In genomic region chr2:10389191-10389590, GRCh38 we compare ENCODE assay signal across 22 cellular contexts. TPM values are rescaled to one million over a fixed set of nuclear protein-coding genes. Genes with fewer than 3 reads are reported as not detected.
DNase-seq lines count a peak whose midpoint lies in the region; ATAC-seq and TF ChIP-seq lines count a peak whose summit lies in the region.
"Had no signal": no experiment of that assay in that cellular context is flagged by ENCODE, and none has a peak within 500 bp of the region (broad histone marks: within the 10 kb centered on the region; RNA-seq: fewer than 3 reads in every experiment).

No MANE protein-coding gene starts in this region.

- no peaks in the 10 kb centered on the region for H3K36me3 ChIP-seq in CD8-positive, alpha-beta T cell (ENCODE audit: insufficient read depth, low read length)
- H3K36me3 ChIP-seq in PC-3 (ENCODE audit: low read depth, low read length) (peaks cover 7% of the 10 kb centered on the region; the same call in 1 of the 2 replicates), hepatocyte (replicated peaks; ENCODE audit: insufficient read depth, low read depth) (no peaks in the 10 kb centered on the region), stomach (peaks cover 0 to 3% (median 0%) of the 10 kb centered on the region in 4 donors)

- H3K4me1 Mint-ChIP-seq in CD8-positive, alpha-beta T cell (ENCODE audit: low read depth): peaks cover 78% of the 10 kb centered on the region

- H3K79me2 ChIP-seq in PC-3 (ENCODE audit: low read length): peaks cover 98% of the 10 kb centered on the region
- H3K79me2 ChIP-seq in hepatocyte: peaks cover 28% of the 10 kb centered on the region

- H2AFZ ChIP-seq in PC-3 (ENCODE audit: low read length) (no peak overlapping the region), hepatocyte (no peak overlapping the region)

- POLR2A ChIA-PET in CD8-positive, alpha-beta T cell (lab: Charles Lee): no interaction called here
- POLR2A ChIA-PET in PC-3 (lab: Charles Lee; ENCODE audit: unreplicated experiment): interaction anchor here (1.4 kb wide), 1 partner anchor 19 kb away, joined by 5 read pairs; no protein-coding TSS in a partner anchor

- H3K9me3 ChIP-seq in CD8-positive, alpha-beta T cell (ENCODE audit: low read length): no peaks in the 10 kb centered on the region
- H3K9me3 ChIP-seq in PC-3 (ENCODE audit: low read length): no peaks in the 10 kb centered on the region
- no peaks in the 10 kb centered on the region for H3K9me3 ChIP-seq in hepatocyte (ENCODE audit: low read depth)
- H3K9me3 ChIP-seq in stomach: no peaks in the 10 kb centered on the region
- H3K9me3 ChIP-seq: testis had no signal

- no peaks in the 10 kb centered on the region for H3K27me3 ChIP-seq in CD8-positive, alpha-beta T cell (ENCODE audit: insufficient read depth, low read length)
- H3K27me3 ChIP-seq in PC-3 (ENCODE audit: low read length): no peaks in the 10 kb centered on the region
- no peaks in the 10 kb centered on the region for H3K27me3 ChIP-seq in hepatocyte
- no peaks in the 10 kb centered on the region for H3K27me3 ChIP-seq in stomach
- H3K27me3 ChIP-seq: dorsolateral prefrontal cortex, testis had no signal

- peak overlapping the region; percentile 83 for H3K27ac Mint-ChIP-seq in CD8-positive, alpha-beta T cell
- H3K27ac Mint-ChIP-seq: activated CD8-positive, alpha-beta memory T cell treated with anti-CD3 and anti-CD28 coated beads, Interleukin-2, amount 10 ng/mL, durations not matched to agents 7 days and 5 days had no signal

- H3K9me2 ChIP-seq in PC-3 (replicated peaks; ENCODE audit: low read length) (no peaks in the 10 kb centered on the region), hepatocyte (replicated peaks; ENCODE audit: insufficient read depth) (no peaks in the 10 kb centered on the region)

- no peaks in the 10 kb centered on the region for H3K27me3 Mint-ChIP-seq in CD8-positive, alpha-beta T cell (ENCODE audit: low read depth)
- H3K27me3 Mint-ChIP-seq: activated CD8-positive, alpha-beta memory T cell treated with anti-CD3 and anti-CD28 coated beads, Interleukin-2, amount 10 ng/mL, durations not matched to agents 7 days and 5 days; activated naive CD8-positive, alpha-beta T cell had no signal

- H3K9me3 Mint-ChIP-seq in CD8-positive, alpha-beta T cell: no peaks in the 10 kb centered on the region

- no peak overlapping the region for H3K27ac ChIP-seq in CD8-positive, alpha-beta T cell (ENCODE audit: low read depth, low read length)
- peak overlapping the region; percentile 95 for H3K27ac ChIP-seq in PC-3 (ENCODE audit: low read length)
- peak overlapping the region; percentile 59 for H3K27ac ChIP-seq in hepatocyte
- peak overlapping the region in 4 of 5 donors; percentile 36 to 69 (median 45) for H3K27ac ChIP-seq in stomach
- H3K27ac ChIP-seq: dorsolateral prefrontal cortex, SK-N-MC, testis, VCaP had no signal

- no peak for TF ChIP-seq EP300 in stomach (IDR thresholded peaks at IDR 0.05)

- no peak for TF ChIP-seq CTCF in CD8-positive, alpha-beta T cell (IDR thresholded peaks at IDR 0.05)
- no peak for TF ChIP-seq CTCF in PC-3 (conservative IDR thresholded peaks at IDR 0.05; ENCODE audit: low read depth, low read length)
- TF ChIP-seq CTCF in hepatocyte (IDR thresholded peaks at IDR 0.05; ENCODE audit: poor library complexity): no peak
- no peak for TF ChIP-seq CTCF in stomach (IDR thresholded peaks at IDR 0.05)

- H4K20me1 ChIP-seq in PC-3 (ENCODE audit: low read length): no peaks in the 10 kb centered on the region
- H4K20me1 ChIP-seq in hepatocyte (ENCODE audit: insufficient read depth, poor library complexity, severe bottlenecking): no peaks in the 10 kb centered on the region

- H3K4me3 Mint-ChIP-seq in CD8-positive, alpha-beta T cell: no peak overlapping the region
- H3K4me3 Mint-ChIP-seq: activated CD8-positive, alpha-beta memory T cell treated with anti-CD3 and anti-CD28 coated beads, Interleukin-2, amount 10 ng/mL, durations not matched to agents 7 days and 5 days; activated naive CD8-positive, alpha-beta T cell had no signal

- H3K36me3 Mint-ChIP-seq in CD8-positive, alpha-beta T cell: peaks cover 12% of the 10 kb centered on the region
- H3K36me3 Mint-ChIP-seq: activated CD8-positive, alpha-beta memory T cell treated with anti-CD3 and anti-CD28 coated beads, Interleukin-2, amount 10 ng/mL, durations not matched to agents 7 days and 5 days had no signal

- no peak for DNase-seq in CD8-positive, alpha-beta T cell
- DNase-seq in PC-3 (no peak), hepatocyte (ENCODE audit: low spot score) (no peak), stomach (no peak), D341Med (ENCODE audit: low spot score) (no peak)
- no peak for DNase-seq in stimulated activated CD8-positive, alpha-beta memory T cell treated with anti-CD3 and anti-CD28 coated beads, Interleukin-4, amount 100 ng/mL, for 48 hours
- no peak for DNase-seq in activated CD4-positive, alpha-beta T cell treated with anti-CD3 and anti-CD28 coated beads for 4 hours
- DNase-seq: activated CD4-positive, alpha-beta T cell treated with anti-CD3 and anti-CD28 coated beads, Interleukin-2, amount 50 U/mL, for 1 hour; activated CD8-positive, alpha-beta memory T cell treated with anti-CD3 and anti-CD28 coated beads, Interleukin-2, amount 10 ng/mL, durations not matched to agents 7 days and 5 days; DND-41; dorsolateral prefrontal cortex; glutamatergic neuron; NCI-H1048; NCI-H187 treated with DMSO at 0.1 percent for 48 hours; NCI-H526; occipital lobe; RPMI8226; stimulated activated CD4-positive, alpha-beta T cell treated with anti-CD3 and anti-CD28 coated beads, Interleukin-2, amount 100 ng/mL, for 24 hours; testis had no signal

- CTCF ChIA-PET in CD8-positive, alpha-beta T cell (lab: Charles Lee): interaction anchor here (1.0 to 6.8 kb wide), 2 partner anchors 19 to 46 kb away, joined by 3 to 37 read pairs; no protein-coding TSS in a partner anchor
- CTCF ChIA-PET in PC-3 (lab: Charles Lee): interaction anchor here (2.3 kb wide), 1 partner anchor 19 kb away, joined by 9 read pairs; no protein-coding TSS in a partner anchor

- H3K9ac ChIP-seq in PC-3 (ENCODE audit: low read length): 0 out of 2 replicates have a peak overlapping the region, but pooled peaks have one; percentile 59

- ATAC-seq in CD8-positive, alpha-beta T cell: no peak
- no peak for ATAC-seq in PC-3
- ATAC-seq: activated CD8-positive, alpha-beta memory T cell treated with anti-CD3 and anti-CD28 coated beads, Interleukin-2, amount 10 ng/mL, durations not matched to agents 7 days and 5 days had no signal

- H3F3A ChIP-seq in PC-3 (ENCODE audit: low read length, unreplicated experiment): peaks cover 7% of the 10 kb centered on the region

- peaks cover 69% of the 10 kb centered on the region for H3K4me1 ChIP-seq in CD8-positive, alpha-beta T cell (ENCODE audit: insufficient read depth, low read length)
- H3K4me1 ChIP-seq in PC-3 (ENCODE audit: insufficient read depth, low read length) (peaks cover 83% of the 10 kb centered on the region), hepatocyte (ENCODE audit: insufficient read depth) (peaks cover 14% of the 10 kb centered on the region), stomach (peaks cover 26 to 80% (median 48%) of the 10 kb centered on the region in 4 donors)

- intact Hi-C loops in CD8-positive, alpha-beta T cell (cut with DNase I, micrococcal nuclease): no loop called here
- intact Hi-C loops in PC-3 (cut with micrococcal nuclease): no loop called here
- intact Hi-C loops in stomach (cut with DNase I; ENCODE audit: low total_unique reads): no loop called here

- TF ChIP-seq POLR2A in stomach (IDR thresholded peaks at IDR 0.05): no peak

- H3K4me3 ChIP-seq in CD8-positive, alpha-beta T cell (ENCODE audit: low read depth, low read length): no peak overlapping the region
- H3K4me3 ChIP-seq in PC-3 (ENCODE audit: low read length): no peak overlapping the region
- no peak overlapping the region for H3K4me3 ChIP-seq in hepatocyte
- no peak overlapping the region for H3K4me3 ChIP-seq in stomach
- H3K4me3 ChIP-seq: dorsolateral prefrontal cortex, SK-N-MC, testis had no signal

- WGBS in hepatocyte (ENCODE audit: low lambda C conversion rate, missing lambda C conversion rate): 97% methylated on average over 4 of the region's 4 CpGs
- WGBS in stomach, 5 donors: 74 to 96% (median 84%) methylated on average over 3 to 4 of the region's 4 CpGs

- BruUV-seq in PC-3 (replicated peaks; lab: Mats Ljungman, UMichigan): no TSS peak

- H3K4me2 ChIP-seq in PC-3 (ENCODE audit: low read length): peak overlapping the region; percentile 49; the same call in 1 of the 2 replicates
- no peak overlapping the region for H3K4me2 ChIP-seq in hepatocyte

RNA-seq across cellular contexts. Expression of gene ODC1, which starts 58.9 kb away (rescaled TPM):
- 100 to 1,000 TPM; 157 to 162 TPM for total RNA-seq in CD8-positive, alpha-beta T cell
- 712 and 714 TPM in 2 replicates for total RNA-seq in PC-3 (2014; rRNA removed)
- 140 and 165 TPM in 2 replicates for total RNA-seq in hepatocyte
- 92.0 and 92.8 TPM in 2 replicates for polyA plus RNA-seq in hepatocyte
- total RNA-seq in stomach: 100 to 1,000 TPM in 3 of 5 donors, 10 to 100 TPM in 2; 33.0 to 148 (median 113) TPM
- 10 to 100 TPM; 32.2 to 51.8 (median 36.2) TPM for polyA plus RNA-seq in stomach
